In the genomic region with DNA sequence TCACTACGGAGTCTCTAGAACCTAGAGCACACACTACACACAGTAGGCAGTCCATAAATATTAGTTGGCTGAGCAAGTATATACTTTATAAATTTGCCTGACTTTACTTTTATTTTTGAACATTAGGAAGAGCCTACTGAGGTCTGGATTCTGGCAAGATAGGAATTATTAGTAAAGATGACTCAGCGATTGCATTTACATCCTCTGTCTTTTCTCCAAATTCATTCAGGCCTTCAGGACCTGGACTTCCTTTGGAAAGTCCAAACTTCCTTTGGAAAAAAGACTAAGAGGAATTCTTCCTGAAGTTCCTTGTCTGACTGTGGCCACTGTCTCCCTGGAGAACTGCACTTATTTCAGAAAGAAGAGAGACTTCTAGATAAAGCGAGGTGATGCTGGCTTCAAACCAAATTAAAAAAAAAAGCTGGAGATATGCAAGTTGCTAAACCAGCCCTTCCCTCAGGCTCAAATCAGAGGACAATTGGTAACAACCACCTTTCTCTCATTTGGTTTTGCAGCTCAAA, we compare ENCODE assay signal across 27 cellular contexts.
A peak's percentile ranks its signal among the peaks of the same experiment; 100 is the strongest.
DNase-seq lines count a peak whose midpoint lies in the region; ATAC-seq and TF ChIP-seq lines count a peak whose summit lies in the region.
"Had no signal": no experiment of that assay in that cellular context is flagged by ENCODE, and none has a peak within 500 bp of the region (broad histone marks: within the 10 kb centered on the region; RNA-seq: fewer than 3 reads in every experiment).

No MANE protein-coding gene starts in this region.

- no peak overlapping the region for H3K4ac ChIP-seq in mesenchymal stem cell (ENCODE audit: low read depth in 1 of 2, low read length in 2 of 2)

- H4K8ac ChIP-seq in mesenchymal stem cell (ENCODE audit: low read length): no peak overlapping the region

- H3K4me1 ChIP-seq in ACC112 (ENCODE audit: control insufficient read depth, insufficient read depth, low read length, unreplicated experiment): peaks cover 12% of the 10 kb centered on the region
- H3K4me1 ChIP-seq in mesenchymal stem cell (ENCODE audit: control insufficient read depth, insufficient read depth, low read depth, low read length): no peaks in the 10 kb centered on the region
- H3K4me1 ChIP-seq: BLaER1 treated with 17β-estradiol and CSF1 and Interleukin-3, amounts not matched to agents 10 nM and 100 nM had no signal

- no peak for TF ChIP-seq CTCF in HFFc6 (IDR thresholded peaks at IDR 0.05)
- TF ChIP-seq CTCF in epithelial cell of esophagus (IDR thresholded peaks at IDR 0.05; ENCODE audit: insufficient read depth, low read depth, low read length, missing control alignments): no peak
- no peak for TF ChIP-seq CTCF in natural killer cell (IDR thresholded peaks at IDR 0.05)

- H3K27ac Mint-ChIP-seq in HFFc6 (peak overlapping the region; percentile 42; the same call in 1 of the 2 replicates), natural killer cell (no peak overlapping the region)
- H3K27ac Mint-ChIP-seq: activated naive CD8-positive, alpha-beta T cell; H9; naive B cell; stimulated activated effector memory CD8-positive, alpha-beta T cell treated with anti-CD3 and anti-CD28 coated beads, Interleukin-12 subunit alpha, Interleukin-12 subunit beta, amount 100 ng/mL, for 72 hours had no signal

- H2AK5ac ChIP-seq in mesenchymal stem cell (ENCODE audit: low read length, severe bottlenecking): no peak overlapping the region

- no peaks in the 10 kb centered on the region for H3K9me3 ChIP-seq in mesenchymal stem cell (ENCODE audit: control insufficient read depth, low read length)
- H3K9me3 ChIP-seq: ascending aorta, suprapubic skin, uterus had no signal

- H3K4me3 Mint-ChIP-seq in HFFc6 (no peak overlapping the region), natural killer cell (no peak overlapping the region)
- H3K4me3 Mint-ChIP-seq: activated naive CD8-positive, alpha-beta T cell; H9; naive B cell; stimulated activated effector memory CD8-positive, alpha-beta T cell treated with anti-CD3 and anti-CD28 coated beads, Interleukin-12 subunit alpha, Interleukin-12 subunit beta, amount 100 ng/mL, for 72 hours had no signal

- no peak overlapping the region for H3K18ac ChIP-seq in mesenchymal stem cell (ENCODE audit: low read depth in 1 of 2, low read length in 2 of 2)

- H3K4me2 ChIP-seq in mesenchymal stem cell (ENCODE audit: low read length, poor library complexity, severe bottlenecking): no peak overlapping the region
- H3K4me2 ChIP-seq: BLaER1 treated with 17β-estradiol and CSF1 and Interleukin-3, amounts not matched to agents 10 nM and 100 nM had no signal

- H3K4me3 ChIP-seq in ACC112 (ENCODE audit: low read depth, low read length) (no peak overlapping the region), epithelial cell of esophagus (ENCODE audit: low read length) (no peak overlapping the region), mesenchymal stem cell (ENCODE audit: insufficient read depth in 1 of 2, low read depth in 1 of 2, low read length in 2 of 2) (no peak overlapping the region)
- H3K4me3 ChIP-seq: ascending aorta; BLaER1 treated with 17β-estradiol and CSF1 and Interleukin-3, amounts not matched to agents 10 nM and 100 nM; GM12878; suprapubic skin; uterus had no signal

- no peak overlapping the region for H3K14ac ChIP-seq in mesenchymal stem cell (ENCODE audit: low read length in 2 of 2)

- WGBS in mesenchymal stem cell: 83% methylated on average over 2 of the region's 3 CpGs

- no peaks in the 10 kb centered on the region for H3K79me1 ChIP-seq in mesenchymal stem cell (replicated peaks; ENCODE audit: low read length, poor library complexity, severe bottlenecking)

- H3K36me3 Mint-ChIP-seq in HFFc6 (ENCODE audit: low read depth) (no peaks in the 10 kb centered on the region), natural killer cell (no peaks in the 10 kb centered on the region)
- H3K36me3 Mint-ChIP-seq: activated naive CD8-positive, alpha-beta T cell; naive B cell; stimulated activated effector memory CD8-positive, alpha-beta T cell treated with anti-CD3 and anti-CD28 coated beads, Interleukin-12 subunit alpha, Interleukin-12 subunit beta, amount 100 ng/mL, for 72 hours had no signal

- H3K9me3 Mint-ChIP-seq in HFFc6 (no peaks in the 10 kb centered on the region), natural killer cell (no peaks in the 10 kb centered on the region)
- H3K9me3 Mint-ChIP-seq: H9; stimulated activated effector memory CD8-positive, alpha-beta T cell treated with anti-CD3 and anti-CD28 coated beads, Interleukin-12 subunit alpha, Interleukin-12 subunit beta, amount 100 ng/mL, for 72 hours had no signal

- no peak overlapping the region for H2BK120ac ChIP-seq in mesenchymal stem cell (ENCODE audit: low read depth, low read length)

- no peak overlapping the region for H2BK15ac ChIP-seq in mesenchymal stem cell (ENCODE audit: low read depth, poor library complexity, severe bottlenecking)

- H3K27me3 Mint-ChIP-seq in HFFc6 (ENCODE audit: insufficient read depth) (no peaks in the 10 kb centered on the region), natural killer cell (ENCODE audit: low read depth in 2 of 2) (peaks cover 10 to 49% of the 10 kb centered on the region in 2 donors)

- H4K91ac ChIP-seq in mesenchymal stem cell (ENCODE audit: low read length): no peak overlapping the region

- H3K9ac ChIP-seq in mesenchymal stem cell (ENCODE audit: low read length): peak overlapping the region; percentile 37
- H3K9ac ChIP-seq: BLaER1 treated with 17β-estradiol and CSF1 and Interleukin-3, amounts not matched to agents 10 nM and 100 nM had no signal

- H3K23ac ChIP-seq in mesenchymal stem cell (ENCODE audit: low read length in 2 of 2): no peak overlapping the region

- H3K36me3 ChIP-seq in ACC112 (ENCODE audit: insufficient read depth, low read length) (no peaks in the 10 kb centered on the region), mesenchymal stem cell (ENCODE audit: control insufficient read depth in 1 of 2, insufficient read depth in 2 of 2, low read depth in 1 of 2, low read length in 2 of 2) (no peaks in the 10 kb centered on the region)
- H3K36me3 ChIP-seq: ascending aorta; BLaER1 treated with 17β-estradiol and CSF1 and Interleukin-3, amounts not matched to agents 10 nM and 100 nM; suprapubic skin; uterus had no signal

- intact Hi-C loops in natural killer cell (cut with micrococcal nuclease): no loop called here
- intact Hi-C loops in left cardiac atrium (cut with DNase I): loop anchor here in 1 of 2 donors (10.0 kb wide), 1 partner anchor 61 kb away; no protein-coding TSS in a partner anchor

- H2BK5ac ChIP-seq in mesenchymal stem cell (ENCODE audit: low read depth, low read length, poor library complexity, severe bottlenecking): no peak overlapping the region

- H3K27me3 ChIP-seq in ACC112 (ENCODE audit: insufficient read depth, low read length) (no peaks in the 10 kb centered on the region), mesenchymal stem cell (ENCODE audit: control insufficient read depth in 1 of 2, insufficient read depth in 1 of 2, low read length in 2 of 2) (no peaks in the 10 kb centered on the region)
- H3K27me3 ChIP-seq: ascending aorta; BLaER1 treated with 17β-estradiol and CSF1 and Interleukin-3, amounts not matched to agents 10 nM and 100 nM; suprapubic skin; uterus had no signal

- no peaks in the 10 kb centered on the region for H3K79me2 ChIP-seq in ACC112 (ENCODE audit: control insufficient read depth, insufficient read depth, low read length, unreplicated experiment)

- no peak overlapping the region for H2BK12ac ChIP-seq in mesenchymal stem cell (ENCODE audit: low read length in 2 of 2)

- peak overlapping the region; percentile 49 for H3K27ac ChIP-seq in ACC112 (ENCODE audit: low read depth, low read length)
- no peak overlapping the region for H3K27ac ChIP-seq in mesenchymal stem cell (ENCODE audit: low read length, poor library complexity, severe bottlenecking)
- H3K27ac ChIP-seq: ascending aorta; BLaER1 treated with 17β-estradiol and CSF1 and Interleukin-3, amounts not matched to agents 10 nM and 100 nM; suprapubic skin had no signal

- peak overlapping the region; percentile 79 for H2AFZ ChIP-seq in ACC112 (ENCODE audit: low read length, unreplicated experiment)
- no peak overlapping the region for H2AFZ ChIP-seq in mesenchymal stem cell (ENCODE audit: low read depth, low read length)

- no peak for DNase-seq in HFFc6
- peak; percentile 19 for DNase-seq in epithelial cell of esophagus (ENCODE audit: low read depth)
- DNase-seq in mesenchymal stem cell: no peak
- no peak for DNase-seq in natural killer cell
- no peak for DNase-seq in NCI-H774 (lab: John Stamatoyannopoulos, UW)
- no peak for DNase-seq in stimulated activated naive CD4-positive, alpha-beta T cell (lab: John Stamatoyannopoulos, UW)
- no peak for DNase-seq in left cardiac atrium
- DNase-seq: COR-L47; DMS79; H9; naive B cell; NCI-H1105 treated with DMSO at 0.1 percent for 48 hours; NCI-H2029; PC-3; retina; Right ventricle myocardium superior; stimulated activated CD4-positive, alpha-beta T cell treated with anti-CD3 and anti-CD28 coated beads, Interleukin-2, amount 100 ng/mL, for 48 hours; SW 1271; T1000; uterus had no signal

- peaks cover 12% of the 10 kb centered on the region for H3K4me1 Mint-ChIP-seq in HFFc6 (ENCODE audit: low read depth)
- H3K4me1 Mint-ChIP-seq in natural killer cell: no peaks in the 10 kb centered on the region
- H3K4me1 Mint-ChIP-seq: H9; naive B cell; stimulated activated effector memory CD8-positive, alpha-beta T cell treated with anti-CD3 and anti-CD28 coated beads, Interleukin-12 subunit alpha, Interleukin-12 subunit beta, amount 100 ng/mL, for 72 hours had no signal

- ATAC-seq in natural killer cell: no peak
- no peak for ATAC-seq in left cardiac atrium
- ATAC-seq: GM12878; PC-3; stimulated activated effector memory CD8-positive, alpha-beta T cell treated with anti-CD3 and anti-CD28 coated beads, Interleukin-12 subunit alpha, Interleukin-12 subunit beta, amount 100 ng/mL, for 72 hours had no signal
